Comparison of ENCODE assay signal across 18 cellular contexts in the genomic region with DNA sequence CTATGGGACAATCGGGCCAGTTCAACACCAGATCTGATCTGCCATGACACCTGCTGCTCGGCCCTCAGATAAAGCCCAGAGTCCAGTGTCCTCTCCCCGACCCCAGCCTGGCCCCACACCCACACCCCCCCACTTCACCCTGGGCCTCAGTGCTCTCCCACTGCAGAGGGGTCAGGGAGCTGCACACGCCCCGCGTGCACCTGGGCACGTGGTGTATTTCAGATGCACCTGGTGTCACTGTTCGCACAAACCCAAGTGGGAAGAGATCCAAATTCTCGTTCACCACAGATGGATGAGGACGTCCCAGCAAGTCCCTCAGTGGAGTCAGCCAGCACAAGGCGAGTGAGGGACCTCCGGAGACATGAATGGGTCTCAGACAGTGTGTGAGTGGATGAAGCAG.
DNase-seq lines count a peak whose midpoint lies in the region; ATAC-seq and TF ChIP-seq lines count a peak whose summit lies in the region.
"Had no signal": no experiment of that assay in that cellular context is flagged by ENCODE, and none has a peak within 500 bp of the region (broad histone marks: within the 10 kb centered on the region; RNA-seq: fewer than 3 reads in every experiment).

No MANE protein-coding gene starts in this region.

- peaks cover 47% of the 10 kb centered on the region for H3K4me1 Mint-ChIP-seq in activated CD4-positive, alpha-beta T cell treated with anti-CD3 and anti-CD28 coated beads, Interleukin-2, amount 10 ng/mL, durations not matched to agents 7 days and 5 days
- H3K4me1 Mint-ChIP-seq in CD8-positive, alpha-beta T cell (ENCODE audit: low read depth), result peaks cover 31% of the 10 kb centered on the region
- H3K4me1 Mint-ChIP-seq in central memory CD8-positive, alpha-beta T cell, result peaks cover 36% of the 10 kb centered on the region
- H3K4me1 Mint-ChIP-seq in neural progenitor cell, result peaks cover 4% of the 10 kb centered on the region
- H3K4me1 Mint-ChIP-seq in Caco-2 (ENCODE audit: low read depth, unreplicated experiment), result no peaks in the 10 kb centered on the region

- no peak overlapping the region for H3K9ac ChIP-seq in neural progenitor cell
- H3K9ac ChIP-seq: KMS-11 had no signal

- H3K4me2 ChIP-seq in neural progenitor cell, result no peak overlapping the region
- H3K4me2 ChIP-seq: A549, KMS-11 had no signal

- H3K27me3 Mint-ChIP-seq in activated CD4-positive, alpha-beta T cell treated with anti-CD3 and anti-CD28 coated beads, Interleukin-2, amount 10 ng/mL, durations not matched to agents 7 days and 5 days, result peaks cover 19% of the 10 kb centered on the region
- H3K27me3 Mint-ChIP-seq in CD8-positive, alpha-beta T cell (ENCODE audit: low read depth), result no peaks in the 10 kb centered on the region
- peaks cover 89% of the 10 kb centered on the region for H3K27me3 Mint-ChIP-seq in central memory CD8-positive, alpha-beta T cell
- peaks cover 15% of the 10 kb centered on the region for H3K27me3 Mint-ChIP-seq in neural progenitor cell (ENCODE audit: insufficient read depth, low read depth)
- H3K27me3 Mint-ChIP-seq in Caco-2 (ENCODE audit: insufficient read depth, unreplicated experiment), result peaks cover 30% of the 10 kb centered on the region

- peak overlapping the region; percentile 75 for H3K4me3 Mint-ChIP-seq in activated CD4-positive, alpha-beta T cell treated with anti-CD3 and anti-CD28 coated beads, Interleukin-2, amount 10 ng/mL, durations not matched to agents 7 days and 5 days
- peak overlapping the region; percentile 87 for H3K4me3 Mint-ChIP-seq in CD8-positive, alpha-beta T cell
- peak overlapping the region; percentile 85 for H3K4me3 Mint-ChIP-seq in central memory CD8-positive, alpha-beta T cell
- no peak overlapping the region for H3K4me3 Mint-ChIP-seq in neural progenitor cell
- no peak overlapping the region for H3K4me3 Mint-ChIP-seq in Caco-2 (ENCODE audit: unreplicated experiment)
- H3K4me3 Mint-ChIP-seq: endodermal cell had no signal

- H2AFZ ChIP-seq in neural progenitor cell (replicated peaks), result no peak overlapping the region

- H3K79me2 ChIP-seq in neural progenitor cell (ENCODE audit: low read depth), result no peaks in the 10 kb centered on the region

- no peak for ATAC-seq in CD8-positive, alpha-beta T cell
- no peak for ATAC-seq in central memory CD8-positive, alpha-beta T cell (replicated peaks; ENCODE audit: extremely low read depth, poor library complexity, severe bottlenecking)
- ATAC-seq in HG03378 (IDR thresholded peaks at IDR 0.05; ENCODE audit: unreplicated experiment), result no peak
- ATAC-seq: A549, heart right ventricle had no signal

- peaks cover 39% of the 10 kb centered on the region for H3K4me1 ChIP-seq in CD8-positive, alpha-beta T cell (ENCODE audit: insufficient read depth, low read length)
- H3K4me1 ChIP-seq in neural progenitor cell (no peaks in the 10 kb centered on the region), Caco-2 (no peaks in the 10 kb centered on the region)
- H3K4me1 ChIP-seq: A549, heart right ventricle, stomach had no signal

- POLR2A ChIA-PET in activated CD4-positive, alpha-beta T cell treated with anti-CD3 and anti-CD28 coated beads, Interleukin-2, amount 10 ng/mL, durations not matched to agents 7 days and 5 days (lab: Charles Lee), result no interaction called here
- POLR2A ChIA-PET in CD8-positive, alpha-beta T cell (lab: Charles Lee), result no interaction called here
- POLR2A ChIA-PET in Caco-2 (lab: Charles Lee), result no interaction called here

- peak overlapping the region; percentile 58 for H3K27ac Mint-ChIP-seq in activated CD4-positive, alpha-beta T cell treated with anti-CD3 and anti-CD28 coated beads, Interleukin-2, amount 10 ng/mL, durations not matched to agents 7 days and 5 days
- peak overlapping the region; percentile 93 for H3K27ac Mint-ChIP-seq in CD8-positive, alpha-beta T cell
- H3K27ac Mint-ChIP-seq in central memory CD8-positive, alpha-beta T cell (ENCODE audit: low read depth), result peak overlapping the region; percentile 92
- H3K27ac Mint-ChIP-seq in neural progenitor cell (peak overlapping the region; percentile 41), Caco-2 (ENCODE audit: unreplicated experiment) (no peak overlapping the region)
- H3K27ac Mint-ChIP-seq: endodermal cell had no signal

- TF ChIP-seq CTCF in CD8-positive, alpha-beta T cell (IDR thresholded peaks at IDR 0.05), result no peak
- no peak for TF ChIP-seq CTCF in neural progenitor cell (IDR thresholded peaks at IDR 0.05)
- TF ChIP-seq CTCF in Caco-2 (IDR thresholded peaks at IDR 0.05; ENCODE audit: insufficient read depth in 1 of 2, low read depth in 1 of 2, low read length in 1 of 2, severe bottlenecking in 1 of 2, unreplicated experiment in 1 of 2), result no peak

- H3F3A ChIP-seq in neural progenitor cell (ENCODE audit: low read depth), result no peaks in the 10 kb centered on the region

- peaks cover 15% of the 10 kb centered on the region for H3K36me3 Mint-ChIP-seq in activated CD4-positive, alpha-beta T cell treated with anti-CD3 and anti-CD28 coated beads, Interleukin-2, amount 10 ng/mL, durations not matched to agents 7 days and 5 days (ENCODE audit: low read depth)
- peaks cover 8% of the 10 kb centered on the region for H3K36me3 Mint-ChIP-seq in CD8-positive, alpha-beta T cell
- H3K36me3 Mint-ChIP-seq in central memory CD8-positive, alpha-beta T cell (ENCODE audit: insufficient read depth), result peaks cover 11% of the 10 kb centered on the region
- H3K36me3 Mint-ChIP-seq in neural progenitor cell (no peaks in the 10 kb centered on the region), Caco-2 (ENCODE audit: insufficient read depth, unreplicated experiment) (no peaks in the 10 kb centered on the region)

- intact Hi-C loops in CD8-positive, alpha-beta T cell (cut with DNase I, micrococcal nuclease), result loop anchor here in 1 of 2 experiments (1.0 to 2.0 kb wide), 2 partner anchors 46 to 58 kb away; no protein-coding TSS in a partner anchor
- intact Hi-C loops in Caco-2 (cut with micrococcal nuclease; ENCODE audit: unreplicated experiment), result no loop called here

- no TSS peak for BruUV-seq in Caco-2 (replicated peaks; lab: Mats Ljungman, UMichigan)

- no peaks in the 10 kb centered on the region for H3K36me3 ChIP-seq in CD8-positive, alpha-beta T cell (ENCODE audit: insufficient read depth, low read length)
- no peaks in the 10 kb centered on the region for H3K36me3 ChIP-seq in neural progenitor cell
- H3K36me3 ChIP-seq in Caco-2 (ENCODE audit: control insufficient read depth, insufficient read depth, low read length), result no peaks in the 10 kb centered on the region
- H3K36me3 ChIP-seq: cardiac muscle cell, heart right ventricle, stomach had no signal

- H3K27ac ChIP-seq in CD8-positive, alpha-beta T cell (ENCODE audit: low read depth, low read length), result peak overlapping the region; percentile 54
- no peak overlapping the region for H3K27ac ChIP-seq in neural progenitor cell
- H3K27ac ChIP-seq: A549, cardiac muscle cell, heart right ventricle, KMS-11, SK-N-MC, stomach had no signal

- CTCF ChIA-PET in activated CD4-positive, alpha-beta T cell treated with anti-CD3 and anti-CD28 coated beads, Interleukin-2, amount 10 ng/mL, durations not matched to agents 7 days and 5 days (lab: Charles Lee), result no interaction called here
- CTCF ChIA-PET in CD8-positive, alpha-beta T cell (lab: Charles Lee), result no interaction called here
- CTCF ChIA-PET in Caco-2 (lab: Charles Lee), result no interaction called here

- DNase-seq in activated CD4-positive, alpha-beta T cell treated with anti-CD3 and anti-CD28 coated beads, Interleukin-2, amount 10 ng/mL, durations not matched to agents 7 days and 5 days, result no peak
- no peak for DNase-seq in activated CD4-positive, alpha-beta T cell treated with anti-CD3 and anti-CD28 coated beads for 4 hours
- peak in 1 of 7 experiments; percentile 50 for DNase-seq in CD8-positive, alpha-beta T cell
- DNase-seq in central memory CD8-positive, alpha-beta T cell (ENCODE audit: low spot score in 2 of 2), result no peak
- DNase-seq in neural progenitor cell (ENCODE audit: low spot score) (no peak), Caco-2 (no peak), NCI-H146 (lab: John Stamatoyannopoulos, UW) (no peak)
- DNase-seq: heart right ventricle, mesenchymal stem cell, NCI-H1092, PC-3, stomach had no signal

- no peaks in the 10 kb centered on the region for H3K9me3 Mint-ChIP-seq in activated CD4-positive, alpha-beta T cell treated with anti-CD3 and anti-CD28 coated beads, Interleukin-2, amount 10 ng/mL, durations not matched to agents 7 days and 5 days
- no peaks in the 10 kb centered on the region for H3K9me3 Mint-ChIP-seq in CD8-positive, alpha-beta T cell
- H3K9me3 Mint-ChIP-seq in central memory CD8-positive, alpha-beta T cell, result no peaks in the 10 kb centered on the region
- no peaks in the 10 kb centered on the region for H3K9me3 Mint-ChIP-seq in neural progenitor cell
- no peaks in the 10 kb centered on the region for H3K9me3 Mint-ChIP-seq in Caco-2 (ENCODE audit: unreplicated experiment)
- H3K9me3 Mint-ChIP-seq: endodermal cell had no signal

- no peaks in the 10 kb centered on the region for H3K9me3 ChIP-seq in CD8-positive, alpha-beta T cell (ENCODE audit: low read length)
- no peaks in the 10 kb centered on the region for H3K9me3 ChIP-seq in neural progenitor cell (ENCODE audit: low read depth)
- H3K9me3 ChIP-seq in Caco-2, result no peaks in the 10 kb centered on the region
- H3K9me3 ChIP-seq: A549, heart right ventricle, stomach had no signal

- H3K4me3 ChIP-seq in CD8-positive, alpha-beta T cell (ENCODE audit: low read depth, low read length), result peak overlapping the region; percentile 51
- no peak overlapping the region for H3K4me3 ChIP-seq in neural progenitor cell
- H3K4me3 ChIP-seq in Caco-2 (ENCODE audit: low read depth, low read length), result no peak overlapping the region
- H3K4me3 ChIP-seq: A549, cardiac muscle cell, heart right ventricle, SK-N-MC, stomach had no signal

- no peaks in the 10 kb centered on the region for H4K20me1 ChIP-seq in neural progenitor cell (ENCODE audit: low read depth)

- H3K27me3 ChIP-seq in CD8-positive, alpha-beta T cell (ENCODE audit: insufficient read depth, low read length), result no peaks in the 10 kb centered on the region
- H3K27me3 ChIP-seq in neural progenitor cell (no peaks in the 10 kb centered on the region), Caco-2 (replicated peaks; ENCODE audit: control insufficient read depth, insufficient read depth, low read length) (no peaks in the 10 kb centered on the region; the same call in 1 of the 2 replicates)
- H3K27me3 ChIP-seq: cardiac muscle cell had no signal

Comparison
In these comparisons a context has a peak if more than half of its experiments do, and no peak if none do; other contexts are left out.
1. H3K4me3 Mint-ChIP-seq: peak in activated CD4-positive, alpha-beta T cell treated with anti-CD3 and anti-CD28 coated beads, Interleukin-2, amount 10 ng/mL, durations not matched to agents 7 days and 5 days (single experiment), CD8-positive, alpha-beta T cell (single experiment) and central memory CD8-positive, alpha-beta T cell (single experiment); none in neural progenitor cell (single experiment) and Caco-2 (single experiment).